Comparison of ENCODE assay signal across 9 cellular contexts in genomic region chr10:43574035-43574892, GRCh38. TPM values are rescaled to one million over a fixed set of nuclear protein-coding genes. Genes with fewer than 3 reads are reported as not detected.
A peak's percentile ranks its signal among the peaks of the same experiment; 100 is the strongest.
DNase-seq lines count a peak whose midpoint lies in the region; ATAC-seq and TF ChIP-seq lines count a peak whose summit lies in the region.
"Had no signal": no experiment of that assay in that cellular context is flagged by ENCODE, and none has a peak within 500 bp of the region (broad histone marks: within the 10 kb centered on the region; RNA-seq: fewer than 3 reads in every experiment).

Gene ZNF239, minus strand, starts transcription at chr10:43574616. Its CDS starts 16,537 bp downstream, at chr10:43558079.

- peak within 1 kb of the TSS; percentile 5 to 42 for H3K4me3 ChIP-seq in neutrophil (ENCODE audit: low read depth in 1 of 2, low read length in 1 of 2)

- peak; percentile 60 for DNase-seq in AML-193 (lab: John Stamatoyannopoulos, UW)
- peak; percentile 53 for DNase-seq in GM19238 (ENCODE audit: insufficient read length, low spot score)
- DNase-seq in RPMI8226: peak; percentile 83
- peak; percentile 90 for DNase-seq in activated naive CD4-positive, alpha-beta T cell treated with anti-CD3 and anti-CD28 coated beads for 36 hours
- peak; percentile 70 for DNase-seq in germinal center (ENCODE audit: low spot score)
- peak; percentile 78 for DNase-seq in stromal cell of bone marrow (ENCODE audit: low read depth)

- peak within 1 kb of the TSS; percentile 79 for H3K27ac Mint-ChIP-seq in activated naive CD4-positive, alpha-beta T cell treated with anti-CD3 and anti-CD28 coated beads for 36 hours

- CTCF ChIA-PET in activated naive CD4-positive, alpha-beta T cell treated with anti-CD3 and anti-CD28 coated beads for 36 hours (lab: Charles Lee): interaction anchor here (0.6 kb wide), 1 partner anchor 117 kb away, joined by 3 read pairs; no protein-coding TSS in a partner anchor

- peak within 1 kb of the TSS; percentile 77 for H3K4me3 Mint-ChIP-seq in activated naive CD4-positive, alpha-beta T cell treated with anti-CD3 and anti-CD28 coated beads for 36 hours

- H3K4me1 ChIP-seq in neutrophil (ENCODE audit: control insufficient read depth in 1 of 2, insufficient read depth in 1 of 2, low read depth in 1 of 2, low read length in 1 of 2): peaks cover 0 to 3% of the 10 kb centered on the region in 2 experiments

- peaks cover 56% of the 10 kb centered on the region for H3K4me1 Mint-ChIP-seq in activated naive CD4-positive, alpha-beta T cell treated with anti-CD3 and anti-CD28 coated beads for 36 hours (ENCODE audit: low read depth)

- H3K9me3 ChIP-seq in neutrophil: no peaks in the 10 kb centered on the region

- ATAC-seq in HG03442 (IDR thresholded peaks at IDR 0.05; ENCODE audit: unreplicated experiment): peak; percentile 91

- H3K36me3 Mint-ChIP-seq in activated naive CD4-positive, alpha-beta T cell treated with anti-CD3 and anti-CD28 coated beads for 36 hours (ENCODE audit: low read depth): peaks cover 39% of the 10 kb centered on the region

- H3K36me3 ChIP-seq in neutrophil: no peaks in the 10 kb centered on the region

- no peak within 1 kb of the TSS for H3K27ac ChIP-seq in neutrophil
- H3K27ac ChIP-seq: KMS-11 had no signal

- H3K27me3 Mint-ChIP-seq in activated naive CD4-positive, alpha-beta T cell treated with anti-CD3 and anti-CD28 coated beads for 36 hours (ENCODE audit: low read depth): no peaks in the 10 kb centered on the region

- H3K9me3 Mint-ChIP-seq in activated naive CD4-positive, alpha-beta T cell treated with anti-CD3 and anti-CD28 coated beads for 36 hours: peaks cover 21% of the 10 kb centered on the region

- peaks cover 30% of the 10 kb centered on the region for H3K27me3 ChIP-seq in neutrophil

- no peak for TF ChIP-seq CTCF in neutrophil (IDR thresholded peaks at IDR 0.05)

- intact Hi-C loops in activated naive CD4-positive, alpha-beta T cell treated with anti-CD3 and anti-CD28 coated beads for 36 hours (cut with micrococcal nuclease): loop anchor here (1.0 to 5.0 kb wide), 5 partner anchors 21 to 936 kb away; partner anchors contain the start of genes ZNF32, ZNF33B and ZNF485

RNA-seq across cellular contexts. Expression of gene ZNF239, which starts in this region (rescaled TPM):
- total RNA-seq in activated naive CD4-positive, alpha-beta T cell treated with anti-CD3 and anti-CD28 coated beads for 36 hours: 1 to 10 TPM; 2.0 to 2.5 TPM
